ENCODE assay signal across 36 cellular contexts in genomic region chr17:68544521-68544920, GRCh38. TPM values are rescaled to one million over a fixed set of nuclear protein-coding genes. Genes with fewer than 3 reads are reported as not detected.
"Had no signal": no experiment of that assay in that cellular context is flagged by ENCODE, and none has a peak within 500 bp of the region (broad histone marks: within the 10 kb centered on the region; RNA-seq: fewer than 3 reads in every experiment).

No MANE protein-coding gene starts in this region.

- DNase-seq: activated CD4-positive, alpha-beta memory T cell treated with anti-CD3 and anti-CD28 coated beads, Interleukin-2, amount 10 ng/mL, durations not matched to agents 7 days and 5 days; activated CD4-positive, alpha-beta T cell treated with anti-CD3 and anti-CD28 coated beads for 1 hour; activated CD4-positive, alpha-beta T cell treated with anti-CD3 and anti-CD28 coated beads for 48 hours; activated CD4-positive, CD25-positive, alpha-beta regulatory T cell; activated CD8-positive, alpha-beta memory T cell treated with anti-CD3 and anti-CD28 coated beads for 24 hours; activated CD8-positive, alpha-beta memory T cell treated with anti-CD3 and anti-CD28 coated beads, Interleukin-2, amount 10 ng/mL, durations not matched to agents 7 days and 5 days; activated CD8-positive, alpha-beta memory T cell treated with anti-CD3 and anti-CD28 coated beads, Interleukin-2, amount 50 U/mL, for 48 hours; activated effector memory CD4-positive, alpha-beta T cell treated with Interleukin-2 at 50 U/mL for 16 hours; activated naive CD4-positive, alpha-beta T cell treated with anti-CD3 and anti-CD28 coated beads, Interleukin-2, amount 10 ng/mL, durations not matched to agents 7 days and 5 days; activated naive CD8-positive, alpha-beta T cell treated with anti-CD3 and anti-CD28 coated beads, Interleukin-2, amount 50 U/mL, for 24 hours; activated T-cell treated with anti-CD3 and anti-CD28 coated beads, Interleukin-2, amount 50 U/mL, for 48 hours; anterior cingulate cortex; central memory CD4-positive, alpha-beta T cell; Karpas-422; KBM-7; NCI-H1048; NCI-H1105 treated with DMSO at 0.1 percent for 48 hours; NCI-H1436; NCI-H1694; NCI-H1930; NCI-H2081 treated with DMSO at 0.1 percent for 48 hours; NCI-H226; NCI-H446 treated with DMSO at 0.1 percent for 48 hours; NCI-H69; NK-92 treated with Interleukin-12 subunit alpha and Interleukin-12 subunit beta, amount 100 ng/mL, for 24 hours; PC-9; SHP77; T1000; WERI-Rb-1 had no signal

- H3K27ac ChIP-seq: PC-9, SJCRH30, SK-N-MC, WERI-Rb-1 had no signal

- H3K4me3 Mint-ChIP-seq: activated CD4-positive, alpha-beta memory T cell treated with anti-CD3 and anti-CD28 coated beads, Interleukin-2, amount 10 ng/mL, durations not matched to agents 7 days and 5 days; activated CD8-positive, alpha-beta memory T cell treated with anti-CD3 and anti-CD28 coated beads, Interleukin-2, amount 10 ng/mL, durations not matched to agents 7 days and 5 days; activated naive CD4-positive, alpha-beta T cell treated with anti-CD3 and anti-CD28 coated beads, Interleukin-2, amount 10 ng/mL, durations not matched to agents 7 days and 5 days; activated naive CD8-positive, alpha-beta T cell; activated naive CD8-positive, alpha-beta T cell treated with anti-CD3 and anti-CD28 coated beads, Interleukin-2, amount 50 U/mL, for 24 hours; brain had no signal

- H3K27ac Mint-ChIP-seq: activated CD4-positive, alpha-beta memory T cell treated with anti-CD3 and anti-CD28 coated beads, Interleukin-2, amount 10 ng/mL, durations not matched to agents 7 days and 5 days; activated CD8-positive, alpha-beta memory T cell treated with anti-CD3 and anti-CD28 coated beads, Interleukin-2, amount 10 ng/mL, durations not matched to agents 7 days and 5 days; activated naive CD4-positive, alpha-beta T cell treated with anti-CD3 and anti-CD28 coated beads, Interleukin-2, amount 10 ng/mL, durations not matched to agents 7 days and 5 days; activated naive CD8-positive, alpha-beta T cell; activated naive CD8-positive, alpha-beta T cell treated with anti-CD3 and anti-CD28 coated beads, Interleukin-2, amount 50 U/mL, for 24 hours had no signal

- H3K9me3 ChIP-seq: SJCRH30 had no signal

- H3K9me3 Mint-ChIP-seq: activated CD4-positive, alpha-beta memory T cell treated with anti-CD3 and anti-CD28 coated beads, Interleukin-2, amount 10 ng/mL, durations not matched to agents 7 days and 5 days; activated naive CD4-positive, alpha-beta T cell treated with anti-CD3 and anti-CD28 coated beads, Interleukin-2, amount 10 ng/mL, durations not matched to agents 7 days and 5 days; activated naive CD8-positive, alpha-beta T cell treated with anti-CD3 and anti-CD28 coated beads, Interleukin-2, amount 50 U/mL, for 24 hours had no signal

- H3K27me3 Mint-ChIP-seq: activated CD4-positive, alpha-beta memory T cell treated with anti-CD3 and anti-CD28 coated beads, Interleukin-2, amount 10 ng/mL, durations not matched to agents 7 days and 5 days; activated CD8-positive, alpha-beta memory T cell treated with anti-CD3 and anti-CD28 coated beads, Interleukin-2, amount 10 ng/mL, durations not matched to agents 7 days and 5 days; activated naive CD8-positive, alpha-beta T cell; activated naive CD8-positive, alpha-beta T cell treated with anti-CD3 and anti-CD28 coated beads, Interleukin-2, amount 50 U/mL, for 24 hours had no signal

- H3K4me1 Mint-ChIP-seq: activated CD4-positive, alpha-beta memory T cell treated with anti-CD3 and anti-CD28 coated beads, Interleukin-2, amount 10 ng/mL, durations not matched to agents 7 days and 5 days; activated CD8-positive, alpha-beta memory T cell treated with anti-CD3 and anti-CD28 coated beads, Interleukin-2, amount 10 ng/mL, durations not matched to agents 7 days and 5 days; activated naive CD4-positive, alpha-beta T cell treated with anti-CD3 and anti-CD28 coated beads, Interleukin-2, amount 10 ng/mL, durations not matched to agents 7 days and 5 days; activated naive CD8-positive, alpha-beta T cell treated with anti-CD3 and anti-CD28 coated beads, Interleukin-2, amount 50 U/mL, for 24 hours had no signal

- ATAC-seq: activated CD8-positive, alpha-beta memory T cell treated with anti-CD3 and anti-CD28 coated beads, Interleukin-2, amount 10 ng/mL, durations not matched to agents 7 days and 5 days; activated naive CD8-positive, alpha-beta T cell treated with anti-CD3 and anti-CD28 coated beads, Interleukin-2, amount 50 U/mL, for 24 hours had no signal

- H3K27me3 ChIP-seq: SJCRH30 had no signal

- H3K4me3 ChIP-seq: PC-9, SJCRH30, SK-N-MC had no signal

RNA-seq across cellular contexts. Expression of gene FAM20A, which starts 56.6 kb away (rescaled TPM):
- total RNA-seq: activated CD4-positive, alpha-beta memory T cell treated with anti-CD3 and anti-CD28 coated beads, Interleukin-2, amount 10 ng/mL, durations not matched to agents 7 days and 5 days; activated CD8-positive, alpha-beta memory T cell treated with anti-CD3 and anti-CD28 coated beads, Interleukin-2, amount 10 ng/mL, durations not matched to agents 7 days and 5 days; MCF 10A; PC-9; T-helper 1 cell treated with Interleukin-12 subunit alpha and Interleukin-12 subunit beta and Interleukin-4 antibody, amounts not matched to agents 30 ng/mL and 1 ng/mL, for 36 hours; T-helper 2 cell treated with Interferon-gamma antibody and Interleukin-4, amounts not matched to agents 100 ng/mL and 5 ng/mL, for 36 hours had no signal
